Comparison of ENCODE assay signal across 8 cellular contexts in genomic region chr19:1401889-1402217, GRCh38. TPM values are rescaled to one million over a fixed set of nuclear protein-coding genes. Genes with fewer than 3 reads are reported as not detected.
DNase-seq lines count a peak whose midpoint lies in the region; ATAC-seq and TF ChIP-seq lines count a peak whose summit lies in the region.

No MANE protein-coding gene starts in this region.

- no peak for DNase-seq in activated naive CD4-positive, alpha-beta T cell treated with anti-CD3 and anti-CD28 coated beads for 36 hours
- no peak for DNase-seq in activated naive CD4-positive, alpha-beta T cell treated with Interleukin-2 at 50 U/mL for 16 hours
- DNase-seq in activated naive CD8-positive, alpha-beta T cell treated with anti-CD3 and anti-CD28 coated beads for 36 hours: no peak
- DNase-seq in NCI-H187 treated with DMSO at 0.1 percent for 48 hours (lab: John Stamatoyannopoulos, UW) (no peak), NCI-H2107 (lab: John Stamatoyannopoulos, UW) (no peak)

- peaks cover 15% of the 10 kb centered on the region for H3K4me1 Mint-ChIP-seq in activated naive CD4-positive, alpha-beta T cell treated with anti-CD3 and anti-CD28 coated beads for 36 hours (ENCODE audit: low read depth)
- H3K4me1 Mint-ChIP-seq in activated naive CD8-positive, alpha-beta T cell treated with anti-CD3 and anti-CD28 coated beads for 36 hours: peaks cover 12% of the 10 kb centered on the region

- H3K27me3 ChIP-seq in liver (ENCODE audit: control insufficient read depth in 4 of 4, insufficient read depth in 4 of 4, low read length in 3 of 4) (no peaks in the 10 kb centered on the region), thymus (ENCODE audit: control insufficient read depth, insufficient read depth) (peaks cover 15% of the 10 kb centered on the region)

- H3K4me1 ChIP-seq in liver (ENCODE audit: control insufficient read depth in 4 of 4, insufficient read depth in 4 of 4, low read length in 3 of 4): peaks cover 14 to 47% (median 32%) of the 10 kb centered on the region in 4 donors
- peaks cover 8% of the 10 kb centered on the region for H3K4me1 ChIP-seq in thymus (ENCODE audit: control insufficient read depth, insufficient read depth, low read length)

- H3K9me3 Mint-ChIP-seq in activated naive CD4-positive, alpha-beta T cell treated with anti-CD3 and anti-CD28 coated beads for 36 hours: no peaks in the 10 kb centered on the region
- H3K9me3 Mint-ChIP-seq in activated naive CD8-positive, alpha-beta T cell treated with anti-CD3 and anti-CD28 coated beads for 36 hours: no peaks in the 10 kb centered on the region

- H3K9ac ChIP-seq in liver (ENCODE audit: low read depth in 1 of 2, low read length in 2 of 2): peak overlapping the region; percentile 14 to 70

- peaks cover 5% of the 10 kb centered on the region for H3K27me3 Mint-ChIP-seq in activated naive CD4-positive, alpha-beta T cell treated with anti-CD3 and anti-CD28 coated beads for 36 hours (ENCODE audit: low read depth)
- H3K27me3 Mint-ChIP-seq in activated naive CD8-positive, alpha-beta T cell treated with anti-CD3 and anti-CD28 coated beads for 36 hours: peaks cover 12% of the 10 kb centered on the region

- H3K36me3 ChIP-seq in liver (ENCODE audit: control insufficient read depth in 4 of 4, insufficient read depth in 3 of 4, low read depth in 1 of 4, low read length in 3 of 4) (peaks cover 0 to 6% (median 2%) of the 10 kb centered on the region in 4 donors), thymus (ENCODE audit: control insufficient read depth, insufficient read depth) (no peaks in the 10 kb centered on the region)

- TF ChIP-seq RAD21 in liver (IDR thresholded peaks at IDR 0.05): no peak

- H3K4me3 ChIP-seq in liver (ENCODE audit: low read depth in 1 of 3, low read length in 3 of 3) (peak overlapping the region in 2 of 3 donors; percentile 58 to 94), thymus (ENCODE audit: low read length) (peak overlapping the region; percentile 76)

- no peak for ATAC-seq in GM21390 (IDR thresholded peaks at IDR 0.05; ENCODE audit: unreplicated experiment)

- WGBS in liver: 57% methylated on average over 11 of the region's 11 CpGs
- whole genome bisulfite sequencing in thymus: 49% methylated on average over 11 of the region's 11 CpGs

- no peaks in the 10 kb centered on the region for H3K36me3 Mint-ChIP-seq in activated naive CD4-positive, alpha-beta T cell treated with anti-CD3 and anti-CD28 coated beads for 36 hours (ENCODE audit: low read depth)
- peaks cover 2% of the 10 kb centered on the region for H3K36me3 Mint-ChIP-seq in activated naive CD8-positive, alpha-beta T cell treated with anti-CD3 and anti-CD28 coated beads for 36 hours

- H3K27ac ChIP-seq in liver (ENCODE audit: low read depth in 1 of 2, low read length in 2 of 2): peak overlapping the region in 1 of 2 donors; percentile 89
- no peak overlapping the region for H3K27ac ChIP-seq in thymus (ENCODE audit: low read depth)

- intact Hi-C loops in activated naive CD4-positive, alpha-beta T cell treated with anti-CD3 and anti-CD28 coated beads for 36 hours (cut with micrococcal nuclease): loop anchor here (10.0 kb wide), 1 partner anchor 377 kb away; the partner anchor contains the start of genes CNN2, RNU6-2 and TMEM259

- CTCF ChIA-PET in activated naive CD4-positive, alpha-beta T cell treated with anti-CD3 and anti-CD28 coated beads for 36 hours (lab: Charles Lee): no interaction called here

- TF ChIP-seq CTCF in liver (IDR thresholded peaks at IDR 0.05; ENCODE audit: low read depth, low read length, missing input control): no peak

- no peak overlapping the region for H3K27ac Mint-ChIP-seq in activated naive CD4-positive, alpha-beta T cell treated with anti-CD3 and anti-CD28 coated beads for 36 hours
- no peak overlapping the region for H3K27ac Mint-ChIP-seq in activated naive CD8-positive, alpha-beta T cell treated with anti-CD3 and anti-CD28 coated beads for 36 hours

- peak overlapping the region; percentile 58 for H3K4me3 Mint-ChIP-seq in activated naive CD4-positive, alpha-beta T cell treated with anti-CD3 and anti-CD28 coated beads for 36 hours
- peak overlapping the region; percentile 60 for H3K4me3 Mint-ChIP-seq in activated naive CD8-positive, alpha-beta T cell treated with anti-CD3 and anti-CD28 coated beads for 36 hours

- H3K9me3 ChIP-seq in liver (ENCODE audit: control insufficient read depth in 4 of 4, low read length in 3 of 4) (no peaks in the 10 kb centered on the region), thymus (ENCODE audit: control insufficient read depth) (no peaks in the 10 kb centered on the region)

TF ChIP-seq in liver, 16 proteins besides CTCF, POLR2A, EP300 and RAD21:
- TF ChIP-seq FOXA2 (IDR thresholded peaks at IDR 0.05) (no peak), MAX (IDR thresholded peaks at IDR 0.05) (no peak), SP1 (IDR thresholded peaks at IDR 0.05) (no peak), YY1 (IDR thresholded peaks at IDR 0.05) (no peak), JUND (IDR thresholded peaks at IDR 0.05) (no peak), GABPA (IDR thresholded peaks at IDR 0.05 in 1 of 2, conservative IDR thresholded peaks at IDR 0.05 in 1 of 2) (no peak), RXRA (IDR thresholded peaks at IDR 0.05) (no peak), ZBTB33 (IDR thresholded peaks at IDR 0.05) (no peak), TAF1 (conservative IDR thresholded peaks at IDR 0.05) (no peak), ATF3 (IDR thresholded peaks at IDR 0.05) (no peak), HNF4A (conservative IDR thresholded peaks at IDR 0.05) (no peak), FOXA1 (IDR thresholded peaks at IDR 0.05) (no peak), EGR1 (IDR thresholded peaks at IDR 0.05; ENCODE audit: low read depth in 2 of 2) (no peak)

RNA-seq across cellular contexts. Expression of gene GAMT, which starts 0.5 kb away (rescaled TPM):
- 10 to 100 TPM; 23.5 to 25.0 TPM for total RNA-seq in activated naive CD4-positive, alpha-beta T cell treated with anti-CD3 and anti-CD28 coated beads for 36 hours
- 10 to 100 TPM; 36.5 to 37.6 TPM for total RNA-seq in activated naive CD8-positive, alpha-beta T cell treated with anti-CD3 and anti-CD28 coated beads for 36 hours
- 100 to 1,000 TPM in 1 of 2 donors, 10 to 100 TPM in 1; 76.2 to 181 TPM for total RNA-seq in liver
- 100 to 1,000 TPM; 367 to 394 TPM for polyA plus RNA-seq in liver
- polyA plus RNA-seq in thymus: 19.1 TPM

RNA-seq across cellular contexts. Expression of gene DAZAP1, which starts 5.5 kb away (rescaled TPM):
- 100 to 1,000 TPM; 253 to 265 TPM for total RNA-seq in activated naive CD4-positive, alpha-beta T cell treated with anti-CD3 and anti-CD28 coated beads for 36 hours
- 100 to 1,000 TPM; 287 to 297 TPM for total RNA-seq in activated naive CD8-positive, alpha-beta T cell treated with anti-CD3 and anti-CD28 coated beads for 36 hours
- 10 to 100 TPM; 30.0 to 45.0 TPM for total RNA-seq in liver
- polyA plus RNA-seq in liver (10 to 100 TPM in 1 of 2 donors, 1 to 10 TPM in 1; 5.4 to 29.4 TPM), thymus (112 TPM)

RNA-seq across cellular contexts. Expression of gene NDUFS7, which starts 18.1 kb away (rescaled TPM):
- total RNA-seq in activated naive CD4-positive, alpha-beta T cell treated with anti-CD3 and anti-CD28 coated beads for 36 hours: 100 to 1,000 TPM; 138 to 148 TPM
- total RNA-seq in activated naive CD8-positive, alpha-beta T cell treated with anti-CD3 and anti-CD28 coated beads for 36 hours: 100 to 1,000 TPM in 1 of 2 experiments, 10 to 100 TPM in 1; 98.7 to 101 TPM
- total RNA-seq in liver: 10 to 100 TPM; 54.4 to 85.7 TPM
- 100 to 1,000 TPM; 170 to 185 TPM for polyA plus RNA-seq in liver
- polyA plus RNA-seq in thymus: 61.8 TPM

RNA-seq across cellular contexts. Expression of gene RPS15, which starts 36.3 kb away (rescaled TPM):
- total RNA-seq in activated naive CD4-positive, alpha-beta T cell treated with anti-CD3 and anti-CD28 coated beads for 36 hours: 1,000 to 10,000 TPM; 1,902 to 1,906 TPM
- total RNA-seq in activated naive CD8-positive, alpha-beta T cell treated with anti-CD3 and anti-CD28 coated beads for 36 hours: 1,000 to 10,000 TPM; 1,472 to 1,524 TPM
- total RNA-seq in liver: 100 to 1,000 TPM; 296 to 408 TPM
- polyA plus RNA-seq in liver (100 to 1,000 TPM; 420 to 954 TPM), thymus (3,095 TPM)

RNA-seq across cellular contexts. Expression of gene APC2, which starts 48.1 kb away (rescaled TPM):
- under 1 TPM; 0.07 to 0.12 TPM for total RNA-seq in activated naive CD4-positive, alpha-beta T cell treated with anti-CD3 and anti-CD28 coated beads for 36 hours
- total RNA-seq in activated naive CD8-positive, alpha-beta T cell treated with anti-CD3 and anti-CD28 coated beads for 36 hours: under 1 TPM; 0.21 to 0.26 TPM
- total RNA-seq in liver: under 1 TPM; under 0.01 to 0.05 TPM
- polyA plus RNA-seq in liver (under 1 TPM; 0.01 to 0.06 TPM), thymus (0.11 TPM)

Comparison
In these comparisons a context has a peak if more than half of its experiments do, and no peak if none do; other contexts are left out.
1. RNA of gene DAZAP1, which starts 5.5 kb away (total RNA-seq): 287 to 297 TPM in activated naive CD8-positive, alpha-beta T cell treated with anti-CD3 and anti-CD28 coated beads for 36 hours and 253 to 265 TPM in activated naive CD4-positive, alpha-beta T cell treated with anti-CD3 and anti-CD28 coated beads for 36 hours; 30.0 to 45.0 TPM in liver; every median in the first group is over 4 times any median in the second.